In genomic region chr6:34327313-34328205, GRCh38 we compare ENCODE assay signal across 1 cellular context.
TF ChIP-seq lines count a peak whose summit lies in the region.
"Not testable (repeated sequence)": the region's sequence is repeated elsewhere in the genome, so short reads cannot be mapped to it uniquely, and the experiment has no call there.

No MANE protein-coding gene starts in this region.

TF ChIP-seq in K562, 482 proteins besides CTCF, POLR2A, EP300 and RAD21 (continued from another document):
- TF ChIP-seq GABPB1 (CRISPR knock-in tag; IDR thresholded peaks at IDR 0.05) (0 out of 2 replicates have a peak, but pooled peaks have one; percentile 33), ZNF24 (IDR thresholded peaks at IDR 0.05) (0 out of 2 replicates have a peak, but pooled peaks have one; percentile 7), ZBTB2 (IDR thresholded peaks at IDR 0.05) (peak; percentile 5; the same call in 1 of the 2 replicates), SMARCE1 (IDR thresholded peaks at IDR 0.05) (peak; percentile 1; the same call in 1 of the 2 replicates), ATF3 (IDR thresholded peaks at IDR 0.05) (0 out of 2 replicates have a peak, but pooled peaks have one; percentile 9), ZNF644 (tag; IDR thresholded peaks at IDR 0.05; ENCODE audit: low read depth) (0 out of 2 replicates have a peak, but pooled peaks have one; percentile 22), ZKSCAN8 (CRISPR knock-in tag; IDR thresholded peaks at IDR 0.05) (0 out of 2 replicates have a peak, but pooled peaks have one; percentile 30), SMARCA5 (IDR thresholded peaks at IDR 0.05) (peak; percentile 86), ATF1 (tag; IDR thresholded peaks at IDR 0.05) (peak; percentile 58; the same call in 1 of the 2 replicates), ZBTB33 (CRISPR knock-in tag; IDR thresholded peaks at IDR 0.05) (peak; percentile 98), ARID1B (IDR thresholded peaks at IDR 0.05) (peak; percentile 66), TCF7 (IDR thresholded peaks at IDR 0.05; ENCODE audit: borderline replicate concordance) (peak; percentile 4; the same call in 1 of the 2 replicates), ZC3H8 (IDR thresholded peaks at IDR 0.05) (peak; percentile 23; the same call in 1 of the 2 replicates), NONO (IDR thresholded peaks at IDR 0.05; ENCODE audit: low read depth in 2 of 2, low read length in 1 of 2) (peak in 1 of 2 experiments; percentile 31; a peak in 1 of 4 replicates), NFIC (IDR thresholded peaks at IDR 0.05) (0 out of 2 replicates have a peak, but pooled peaks have one; percentile 7), MBD1 (CRISPR knock-in tag; IDR thresholded peaks at IDR 0.05) (peak; percentile 88; the same call in 1 of the 2 replicates), CC2D1A (IDR thresholded peaks at IDR 0.05) (0 out of 2 replicates have a peak, but pooled peaks have one; percentile 47), KAT7 (CRISPR knock-in tag; IDR thresholded peaks at IDR 0.05; ENCODE audit: borderline replicate concordance) (peak; percentile 57; the same call in 1 of the 2 replicates), DNMT1 (IDR thresholded peaks at IDR 0.05) (0 out of 2 replicates have a peak, but pooled peaks have one; percentile 16), DACH1 (IDR thresholded peaks at IDR 0.05; ENCODE audit: partially characterized antibody) (peak; percentile 93), SP1 (CRISPR knock-in tag; IDR thresholded peaks at IDR 0.05) (peak; percentile 6; the same call in 1 of the 2 replicates), CHD4 (IDR thresholded peaks at IDR 0.05; ENCODE audit: insufficient read depth, insufficient replicate concordance, low read depth, low read length, poor library complexity, severe bottlenecking) (peak; percentile 12), ZEB2 (IDR thresholded peaks at IDR 0.05) (peak; percentile 9; the same call in 1 of the 2 replicates), ZNF318 (IDR thresholded peaks at IDR 0.05; ENCODE audit: borderline replicate concordance in 1 of 2, low read depth in 1 of 2) (0 out of 4 replicates have a peak, but pooled peaks of 1 of the 2 experiments have one; percentile 8), ZNF384 (IDR thresholded peaks at IDR 0.05; ENCODE audit: low read depth, low read length) (peak; percentile 56), GTF3C2 (IDR thresholded peaks at IDR 0.05; ENCODE audit: borderline replicate concordance, extremely low read depth, insufficient read length) (peak; percentile 22), ZNF707 (CRISPR knock-in tag; conservative IDR thresholded peaks at IDR 0.05) (peak; percentile 45; the same call in 1 of the 2 replicates), MECOM (CRISPR knock-in tag; IDR thresholded peaks at IDR 0.05) (0 out of 2 replicates have a peak, but pooled peaks have one; percentile 58), ZFX (CRISPR knock-in tag; IDR thresholded peaks at IDR 0.05) (peak; percentile 31; the same call in 1 of the 2 replicates)
- not testable (repeated sequence) for TF ChIP-seq ATF3 (CRISPR knock-in tag; conservative IDR thresholded peaks at IDR 0.05); ATF1 (CRISPR knock-in tag; IDR thresholded peaks at IDR 0.05)
TF ChIP-seq in K562: peak in this region for 31; not testable (repeated sequence) for 451.
